In genomic region chr11:27470166-27470565, GRCh38 we compare ENCODE assay signal across 2 cellular contexts.
TF ChIP-seq lines count a peak whose summit lies in the region.

No MANE protein-coding gene starts in this region.

TF ChIP-seq in SK-N-SH, 30 proteins besides CTCF, POLR2A, EP300 and RAD21 (continued from another document):
- TF ChIP-seq TAF1 (IDR thresholded peaks at IDR 0.05; ENCODE audit: borderline replicate concordance, low read depth, low read length): no peak
- no peak for TF ChIP-seq POLR2AphosphoS5 (IDR thresholded peaks at IDR 0.05; ENCODE audit: low read depth, low read length)
- TF ChIP-seq SMC3 (IDR thresholded peaks at IDR 0.05; ENCODE audit: low read depth, low read length): no peak
- no peak for TF ChIP-seq SIN3A (IDR thresholded peaks at IDR 0.05; ENCODE audit: borderline replicate concordance, low read depth, low read length)
- no peak for TF ChIP-seq GABPA (IDR thresholded peaks at IDR 0.05; ENCODE audit: low read depth)
- TF ChIP-seq USF1 (IDR thresholded peaks at IDR 0.05; ENCODE audit: borderline replicate concordance, low read depth): no peak
- no peak for TF ChIP-seq MAX (IDR thresholded peaks at IDR 0.05; ENCODE audit: low read depth)
- no peak for TF ChIP-seq PBX3 (IDR thresholded peaks at IDR 0.05)
- no peak for TF ChIP-seq JUND (IDR thresholded peaks at IDR 0.05)
- no peak for TF ChIP-seq MEF2A (IDR thresholded peaks at IDR 0.05; ENCODE audit: borderline replicate concordance, low read depth)
- TF ChIP-seq REST (IDR thresholded peaks at IDR 0.05; ENCODE audit: low read depth, low read length): no peak
- no peak for TF ChIP-seq RCOR1 (IDR thresholded peaks at IDR 0.05; ENCODE audit: low read length)
- no peak for TF ChIP-seq CHD2 (IDR thresholded peaks at IDR 0.05; ENCODE audit: low read length, partially characterized antibody)

TF ChIP-seq in SK-N-SH treated with all-trans-retinoic acid at 6 μM for 48 hours, 23 proteins besides CTCF, POLR2A, EP300 and RAD21 (continued from another document):
- TF ChIP-seq CSRNP3 (CRISPR knock-in tag; IDR thresholded peaks at IDR 0.05): no peak
TF ChIP-seq in SK-N-SH treated with all-trans-retinoic acid at 6 μM for 48 hours: peak in this region for 0.
